In genomic region chr20:20391766-20392165, GRCh38 we compare ENCODE assay signal across 33 cellular contexts. TPM values are rescaled to one million over a fixed set of nuclear protein-coding genes. Genes with fewer than 3 reads are reported as not detected.
"Had no signal": no experiment of that assay in that cellular context is flagged by ENCODE, and none has a peak within 500 bp of the region (broad histone marks: within the 10 kb centered on the region; RNA-seq: fewer than 3 reads in every experiment).

No MANE protein-coding gene starts in this region.

- H3K4me1 ChIP-seq: ascending aorta had no signal

- H3K9me3 Mint-ChIP-seq: activated CD4-positive, alpha-beta memory T cell treated with anti-CD3 and anti-CD28 coated beads, Interleukin-2, amount 10 ng/mL, durations not matched to agents 7 days and 5 days; activated naive CD4-positive, alpha-beta T cell treated with anti-CD3 and anti-CD28 coated beads, Interleukin-2, amount 50 U/mL, for 24 hours; activated naive CD8-positive, alpha-beta T cell treated with anti-CD3 and anti-CD28 coated beads, Interleukin-2, amount 10 ng/mL, durations not matched to agents 7 days and 5 days; activated T-helper 17 cell treated with anti-CD3 and anti-CD28 coated beads, Interleukin-2, amount 50 U/mL, for 72 hours; central memory CD8-positive, alpha-beta T cell; T-helper 1 cell treated with Interleukin-12 subunit alpha and Interleukin-12 subunit beta and Interleukin-4 antibody, amounts not matched to agents 30 μg/mL and 1 μg/mL, for 36 hours had no signal

- H3K9me3 ChIP-seq: ascending aorta, MG63, SJCRH30 had no signal

- H3K36me3 Mint-ChIP-seq: activated CD8-positive, alpha-beta memory T cell treated with anti-CD3 and anti-CD28 coated beads, Interleukin-2, amount 10 ng/mL, durations not matched to agents 7 days and 5 days; activated naive CD8-positive, alpha-beta T cell treated with anti-CD3 and anti-CD28 coated beads, Interleukin-2, amount 10 ng/mL, durations not matched to agents 7 days and 5 days had no signal

- H3K4me1 Mint-ChIP-seq: activated CD4-positive, alpha-beta memory T cell treated with anti-CD3 and anti-CD28 coated beads, Interleukin-2, amount 10 ng/mL, durations not matched to agents 7 days and 5 days; activated CD8-positive, alpha-beta memory T cell treated with anti-CD3 and anti-CD28 coated beads, Interleukin-2, amount 10 ng/mL, durations not matched to agents 7 days and 5 days; activated naive CD4-positive, alpha-beta T cell treated with anti-CD3 and anti-CD28 coated beads, Interleukin-2, amount 50 U/mL, for 24 hours; activated naive CD8-positive, alpha-beta T cell treated with anti-CD3 and anti-CD28 coated beads, Interleukin-2, amount 10 ng/mL, durations not matched to agents 7 days and 5 days; activated T-helper 17 cell treated with anti-CD3 and anti-CD28 coated beads, Interleukin-2, amount 50 U/mL, for 72 hours; central memory CD8-positive, alpha-beta T cell had no signal

- H3K4me3 Mint-ChIP-seq: activated CD4-positive, alpha-beta memory T cell treated with anti-CD3 and anti-CD28 coated beads, Interleukin-2, amount 10 ng/mL, durations not matched to agents 7 days and 5 days; activated CD8-positive, alpha-beta memory T cell treated with anti-CD3 and anti-CD28 coated beads, Interleukin-2, amount 10 ng/mL, durations not matched to agents 7 days and 5 days; activated naive CD4-positive, alpha-beta T cell treated with anti-CD3 and anti-CD28 coated beads, Interleukin-2, amount 50 U/mL, for 24 hours; activated naive CD8-positive, alpha-beta T cell treated with anti-CD3 and anti-CD28 coated beads, Interleukin-2, amount 10 ng/mL, durations not matched to agents 7 days and 5 days; activated T-helper 17 cell treated with anti-CD3 and anti-CD28 coated beads, Interleukin-2, amount 50 U/mL, for 72 hours; central memory CD8-positive, alpha-beta T cell; T-helper 1 cell treated with Interleukin-12 subunit alpha and Interleukin-12 subunit beta and Interleukin-4 antibody, amounts not matched to agents 30 μg/mL and 1 μg/mL, for 36 hours had no signal

- H3K36me3 ChIP-seq: cardiac muscle cell, MG63, SJCRH30 had no signal

- H3K27ac ChIP-seq: ascending aorta, cardiac muscle cell, SJCRH30, SK-N-MC, VCaP had no signal

- H3K4me3 ChIP-seq: ascending aorta, cardiac muscle cell, MG63, SJCRH30, SK-N-MC had no signal

- H3K27me3 Mint-ChIP-seq: activated CD4-positive, alpha-beta memory T cell treated with anti-CD3 and anti-CD28 coated beads, Interleukin-2, amount 10 ng/mL, durations not matched to agents 7 days and 5 days; activated CD8-positive, alpha-beta memory T cell treated with anti-CD3 and anti-CD28 coated beads, Interleukin-2, amount 10 ng/mL, durations not matched to agents 7 days and 5 days; activated naive CD4-positive, alpha-beta T cell treated with anti-CD3 and anti-CD28 coated beads, Interleukin-2, amount 50 U/mL, for 24 hours; activated naive CD8-positive, alpha-beta T cell treated with anti-CD3 and anti-CD28 coated beads, Interleukin-2, amount 10 ng/mL, durations not matched to agents 7 days and 5 days; activated T-helper 17 cell treated with anti-CD3 and anti-CD28 coated beads, Interleukin-2, amount 50 U/mL, for 72 hours; central memory CD8-positive, alpha-beta T cell had no signal

- ATAC-seq: activated CD8-positive, alpha-beta memory T cell treated with anti-CD3 and anti-CD28 coated beads, Interleukin-2, amount 10 ng/mL, durations not matched to agents 7 days and 5 days; activated T-helper 17 cell treated with anti-CD3 and anti-CD28 coated beads, Interleukin-2, amount 50 U/mL, for 72 hours; Panc1 had no signal

- DNase-seq: activated CD4-positive, alpha-beta memory T cell treated with anti-CD3 and anti-CD28 coated beads, Interleukin-2, amount 10 ng/mL, durations not matched to agents 7 days and 5 days; activated CD4-positive, alpha-beta T cell treated with anti-CD3 and anti-CD28 coated beads for 1 hour; activated CD4-positive, alpha-beta T cell treated with anti-CD3 and anti-CD28 coated beads for 48 hours; activated CD4-positive, CD25-positive, alpha-beta regulatory T cell; activated CD8-positive, alpha-beta memory T cell treated with anti-CD3 and anti-CD28 coated beads for 24 hours; activated CD8-positive, alpha-beta memory T cell treated with anti-CD3 and anti-CD28 coated beads, Interleukin-2, amount 10 ng/mL, durations not matched to agents 7 days and 5 days; activated CD8-positive, alpha-beta memory T cell treated with anti-CD3 and anti-CD28 coated beads, Interleukin-2, amount 50 U/mL, for 48 hours; activated effector memory CD4-positive, alpha-beta T cell treated with anti-CD3 and anti-CD28 coated beads, Interleukin-2, amount 50 U/mL, for 16 hours; activated naive CD4-positive, alpha-beta T cell; activated naive CD8-positive, alpha-beta T cell treated with anti-CD3 and anti-CD28 coated beads, Interleukin-2, amount 10 ng/mL, durations not matched to agents 7 days and 5 days; activated T-cell treated with anti-CD3 and anti-CD28 coated beads, Interleukin-2, amount 50 U/mL, for 48 hours; amygdala; Kasumi-1; MG63; NCI-H1048; NCI-H1105 treated with DMSO at 0.1 percent for 48 hours; NCI-H1436; NCI-H1694; NCI-H2029; NCI-H345; NCI-H524 treated with DMSO at 0.1 percent for 48 hours; SHP77; SJCRH30 had no signal

- H3K27me3 ChIP-seq: ascending aorta, cardiac muscle cell, MG63, SJCRH30 had no signal

- H3K27ac Mint-ChIP-seq: activated CD4-positive, alpha-beta memory T cell treated with anti-CD3 and anti-CD28 coated beads, Interleukin-2, amount 10 ng/mL, durations not matched to agents 7 days and 5 days; activated CD8-positive, alpha-beta memory T cell treated with anti-CD3 and anti-CD28 coated beads, Interleukin-2, amount 10 ng/mL, durations not matched to agents 7 days and 5 days; activated naive CD4-positive, alpha-beta T cell treated with anti-CD3 and anti-CD28 coated beads, Interleukin-2, amount 50 U/mL, for 24 hours; activated naive CD8-positive, alpha-beta T cell treated with anti-CD3 and anti-CD28 coated beads, Interleukin-2, amount 10 ng/mL, durations not matched to agents 7 days and 5 days; activated T-helper 17 cell treated with anti-CD3 and anti-CD28 coated beads, Interleukin-2, amount 50 U/mL, for 72 hours; T-helper 1 cell treated with Interleukin-12 subunit alpha and Interleukin-12 subunit beta and Interleukin-4 antibody, amounts not matched to agents 30 μg/mL and 1 μg/mL, for 36 hours had no signal

RNA-seq across cellular contexts. Expression of gene INSM1, which starts 23.9 kb away (rescaled TPM):
- total RNA-seq: activated CD4-positive, alpha-beta memory T cell treated with anti-CD3 and anti-CD28 coated beads, Interleukin-2, amount 10 ng/mL, durations not matched to agents 7 days and 5 days; activated naive CD8-positive, alpha-beta T cell treated with anti-CD3 and anti-CD28 coated beads, Interleukin-2, amount 10 ng/mL, durations not matched to agents 7 days and 5 days; ascending aorta; cardiac muscle cell; NCI-H460 had no signal
- polyA plus RNA-seq: cardiac muscle cell had no signal
